In genomic region chr6:79453558-79454042, GRCh38 we compare ENCODE assay signal across 10 cellular contexts.
DNase-seq lines count a peak whose midpoint lies in the region; ATAC-seq and TF ChIP-seq lines count a peak whose summit lies in the region.
"Had no signal": no experiment of that assay in that cellular context is flagged by ENCODE, and none has a peak within 500 bp of the region (broad histone marks: within the 10 kb centered on the region; RNA-seq: fewer than 3 reads in every experiment).

No MANE protein-coding gene starts in this region.

- intact Hi-C loops in HCT116 (cut with micrococcal nuclease) = no loop called here

- no peaks in the 10 kb centered on the region for H3K36me3 ChIP-seq in HCT116 (ENCODE audit: control insufficient read depth in 1 of 2, insufficient read depth in 2 of 2, low read length in 2 of 2)
- H3K36me3 ChIP-seq: gastrocnemius medialis had no signal

- TF ChIP-seq RAD21 in HCT116 (IDR thresholded peaks at IDR 0.05; ENCODE audit: low read depth) = no peak

- ATAC-seq in HCT116 (no peak), HG03097 (IDR thresholded peaks at IDR 0.05; ENCODE audit: low FRiP score, unreplicated experiment) (no peak)

- no peaks in the 10 kb centered on the region for H3K27me3 ChIP-seq in HCT116 (ENCODE audit: insufficient read depth, low read length)
- H3K27me3 ChIP-seq: gastrocnemius medialis had no signal

- no peak overlapping the region for H2AFZ ChIP-seq in HCT116 (ENCODE audit: low read depth, low read length, poor library complexity, severe bottlenecking)

- no peak for TF ChIP-seq POLR2A in HCT116 (IDR thresholded peaks at IDR 0.05; ENCODE audit: borderline replicate concordance, extremely low read depth, insufficient read depth, insufficient read length)

- CTCF ChIA-PET in HCT116 (lab: Charles Lee) = no interaction called here

- no peaks in the 10 kb centered on the region for H4K20me1 ChIP-seq in HCT116 (ENCODE audit: insufficient read depth)

- in situ Hi-C loops in ACHN (cut with HindIII; ENCODE audit: low pct_ligation_motif_present, low pct_unique_long_range_greater_than_20kb, low sequenced_read_pairs) = no loop called here

- H3K9ac ChIP-seq in HCT116 (ENCODE audit: low read length) = no peak overlapping the region

- peak overlapping the region; percentile 12; the same call in 1 of the 2 replicates for H3K4me2 ChIP-seq in HCT116 (ENCODE audit: low read length)

- no peaks in the 10 kb centered on the region for H3K9me3 ChIP-seq in HCT116 (ENCODE audit: control insufficient read depth in 1 of 2, insufficient read depth in 1 of 2, low read depth in 1 of 2, low read length in 2 of 2)
- H3K9me3 ChIP-seq: gastrocnemius medialis had no signal

- no peak overlapping the region for H3K4me3 ChIP-seq in HCT116 (replicated peaks in 1 of 2; ENCODE audit: low read depth in 1 of 2, low read length in 2 of 2)
- H3K4me3 ChIP-seq: gastrocnemius medialis had no signal

- no peak for TF ChIP-seq CTCF in HCT116 (IDR thresholded peaks at IDR 0.05 in 2 of 3, conservative IDR thresholded peaks at IDR 0.05 in 1 of 3; ENCODE audit: borderline replicate concordance in 1 of 3, insufficient read depth in 1 of 3, low read depth in 2 of 3, low read length in 2 of 3)

- H3K4me1 ChIP-seq in HCT116 (ENCODE audit: control insufficient read depth in 1 of 2, insufficient read depth in 2 of 2, low read length in 2 of 2) = peaks cover 4 to 7% of the 10 kb centered on the region in 2 experiments; a peak in 3 of 4 replicates
- H3K4me1 ChIP-seq: gastrocnemius medialis had no signal

- no peaks in the 10 kb centered on the region for H3K79me2 ChIP-seq in HCT116 (ENCODE audit: insufficient read depth, low read length)

- POLR2A ChIA-PET in HCT116 (lab: Charles Lee) = no interaction called here

- BruUV-seq in HCT116 (replicated peaks; lab: Mats Ljungman, UMichigan) = no TSS peak

- H3K9me2 ChIP-seq in HCT116 (ENCODE audit: insufficient read depth) = no peaks in the 10 kb centered on the region

- RAD21 ChIA-PET in HCT116 (lab: Charles Lee; ENCODE audit: low non-redundant PET in 1 of 2, low total read pairs in 2 of 2, uncharacterized antibody in 2 of 2, unreplicated experiment in 2 of 2) = no interaction called here

- DNase-seq in AML-193 (lab: John Stamatoyannopoulos, UW) (peak; percentile 25 to 27), HCT116 (ENCODE audit: low read depth, low spot score) (no peak), SW480 (ENCODE audit: low spot score) (peak; percentile 47), kidney glomerular epithelial cell (lab: John Stamatoyannopoulos, UW) (peak; percentile 58), hippocampal formation (lab: John Stamatoyannopoulos, UW) (no peak), occipital lobe (lab: John Stamatoyannopoulos, UW) (no peak), ACHN (no peak)
- DNase-seq: gastrocnemius medialis, Karpas-422 had no signal

- H3K27ac ChIP-seq in HCT116 (ENCODE audit: low read depth, low read length) = no peak overlapping the region
- H3K27ac ChIP-seq: gastrocnemius medialis had no signal

TF ChIP-seq in HCT116, 20 proteins besides CTCF, POLR2A, EP300 and RAD21:
- TF ChIP-seq JUND (IDR thresholded peaks at IDR 0.05) (no peak), SRF (IDR thresholded peaks at IDR 0.05; ENCODE audit: low read depth) (no peak), ZFX (IDR thresholded peaks at IDR 0.05) (no peak), ELF1 (IDR thresholded peaks at IDR 0.05; ENCODE audit: borderline replicate concordance, low read depth) (no peak), CBX3 (IDR thresholded peaks at IDR 0.05; ENCODE audit: low read depth) (no peak), ATF3 (IDR thresholded peaks at IDR 0.05) (no peak), SIN3A (IDR thresholded peaks at IDR 0.05; ENCODE audit: low read depth) (no peak), EZH2 (IDR thresholded peaks at IDR 0.05) (no peak), ZBTB33 (IDR thresholded peaks at IDR 0.05; ENCODE audit: extremely low read depth, insufficient replicate concordance, low read length) (no peak), ZNF274 (IDR thresholded peaks at IDR 0.05; ENCODE audit: low read depth, low read length) (no peak)
- TF ChIP-seq, protein P1, sequence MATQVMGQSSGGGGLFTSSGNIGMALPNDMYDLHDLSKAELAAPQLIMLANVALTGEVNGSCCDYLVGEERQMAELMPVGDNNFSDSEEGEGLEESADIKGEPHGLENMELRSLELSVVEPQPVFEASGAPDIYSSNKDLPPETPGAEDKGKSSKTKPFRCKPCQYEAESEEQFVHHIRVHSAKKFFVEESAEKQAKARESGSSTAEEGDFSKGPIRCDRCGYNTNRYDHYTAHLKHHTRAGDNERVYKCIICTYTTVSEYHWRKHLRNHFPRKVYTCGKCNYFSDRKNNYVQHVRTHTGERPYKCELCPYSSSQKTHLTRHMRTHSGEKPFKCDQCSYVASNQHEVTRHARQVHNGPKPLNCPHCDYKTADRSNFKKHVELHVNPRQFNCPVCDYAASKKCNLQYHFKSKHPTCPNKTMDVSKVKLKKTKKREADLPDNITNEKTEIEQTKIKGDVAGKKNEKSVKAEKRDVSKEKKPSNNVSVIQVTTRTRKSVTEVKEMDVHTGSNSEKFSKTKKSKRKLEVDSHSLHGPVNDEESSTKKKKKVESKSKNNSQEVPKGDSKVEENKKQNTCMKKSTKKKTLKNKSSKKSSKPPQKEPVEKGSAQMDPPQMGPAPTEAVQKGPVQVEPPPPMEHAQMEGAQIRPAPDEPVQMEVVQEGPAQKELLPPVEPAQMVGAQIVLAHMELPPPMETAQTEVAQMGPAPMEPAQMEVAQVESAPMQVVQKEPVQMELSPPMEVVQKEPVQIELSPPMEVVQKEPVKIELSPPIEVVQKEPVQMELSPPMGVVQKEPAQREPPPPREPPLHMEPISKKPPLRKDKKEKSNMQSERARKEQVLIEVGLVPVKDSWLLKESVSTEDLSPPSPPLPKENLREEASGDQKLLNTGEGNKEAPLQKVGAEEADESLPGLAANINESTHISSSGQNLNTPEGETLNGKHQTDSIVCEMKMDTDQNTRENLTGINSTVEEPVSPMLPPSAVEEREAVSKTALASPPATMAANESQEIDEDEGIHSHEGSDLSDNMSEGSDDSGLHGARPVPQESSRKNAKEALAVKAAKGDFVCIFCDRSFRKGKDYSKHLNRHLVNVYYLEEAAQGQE (IDR thresholded peaks at IDR 0.05; ENCODE audit: low read depth) = no peak

Comparison
In these comparisons a context has a peak if more than half of its experiments do, and no peak if none do; other contexts are left out.
1. DNase-seq: peak in AML-193 (2 of 2), SW480 (single experiment) and kidney glomerular epithelial cell (single experiment); none in HCT116 (single experiment), hippocampal formation (0 of 2), occipital lobe (single experiment) and ACHN (single experiment).